ENCODE assay signal across 13 cellular contexts in the genomic region with DNA sequence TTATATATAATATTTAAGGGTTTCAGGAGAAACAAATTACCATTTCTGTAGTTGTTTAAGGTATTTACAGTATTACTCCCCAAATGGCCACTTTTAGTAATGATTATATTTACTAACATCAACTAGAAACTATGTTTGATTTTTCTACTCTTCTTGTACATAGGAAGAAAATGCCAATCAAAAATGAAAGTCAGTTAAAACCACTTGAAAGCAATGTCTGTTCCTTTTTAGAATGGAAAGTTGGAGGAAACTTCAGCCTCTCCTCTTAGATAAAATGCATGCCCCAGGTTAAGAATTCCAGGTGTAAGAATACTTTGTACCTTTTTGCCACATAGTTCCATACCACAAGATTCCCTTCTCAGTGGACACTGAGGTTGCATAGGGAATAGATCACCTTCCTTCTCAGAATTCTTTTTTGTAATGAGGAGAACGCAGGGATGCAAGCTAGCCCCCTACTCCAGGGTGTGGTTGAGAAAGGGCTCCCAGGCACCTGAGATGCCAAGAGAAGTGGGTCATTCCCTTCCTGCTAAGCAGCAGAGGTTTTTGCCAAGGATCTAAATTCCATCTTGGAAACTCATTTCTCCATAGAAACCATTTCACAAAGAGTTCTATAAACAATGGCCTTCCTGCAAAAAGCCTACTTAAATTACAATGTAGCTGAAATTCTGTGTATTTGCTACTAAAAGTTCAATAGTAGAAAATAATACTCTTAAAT. TPM values are rescaled to one million over a fixed set of nuclear protein-coding genes. Genes with fewer than 3 reads are reported as not detected.
DNase-seq lines count a peak whose midpoint lies in the region; ATAC-seq and TF ChIP-seq lines count a peak whose summit lies in the region.
"Had no signal": no experiment of that assay in that cellular context is flagged by ENCODE, and none has a peak within 500 bp of the region (broad histone marks: within the 10 kb centered on the region; RNA-seq: fewer than 3 reads in every experiment).

No MANE protein-coding gene starts in this region.

- peaks cover 10% of the 10 kb centered on the region for H3K23me2 ChIP-seq in H9 (ENCODE audit: insufficient read length, low read depth, low read length, poor library complexity, severe bottlenecking)

- no peak overlapping the region for H3K27ac Mint-ChIP-seq in CD4-positive, alpha-beta T cell
- H3K27ac Mint-ChIP-seq in brain (peak overlapping the region in 3 of 5 experiments; percentile 37 to 79 (median 77)), H9 (no peak overlapping the region; a peak in 1 of 7 replicates)

- intact Hi-C loops in CD4-positive, alpha-beta T cell (cut with DNase I, micrococcal nuclease) = no loop called here

- H2BK5ac ChIP-seq in mesendoderm (ENCODE audit: low read length) = no peak overlapping the region
- H2BK5ac ChIP-seq in H9 (ENCODE audit: insufficient read length, low read length) = no peak overlapping the region

- no peaks in the 10 kb centered on the region for H3K9me3 Mint-ChIP-seq in CD4-positive, alpha-beta T cell
- H3K9me3 Mint-ChIP-seq in brain = peaks cover 0 to 3% (median 0%) of the 10 kb centered on the region in 5 experiments
- H3K9me3 Mint-ChIP-seq in H9 = peaks cover 0 to 3% of the 10 kb centered on the region in 2 experiments; a peak in 1 of 5 replicates
- H3K9me3 Mint-ChIP-seq: activated naive CD4-positive, alpha-beta T cell treated with anti-CD3 and anti-CD28 coated beads, Interleukin-2, amount 50 U/mL, for 24 hours had no signal

- no peak overlapping the region for H2AK5ac ChIP-seq in mesendoderm (ENCODE audit: low read length)
- no peak overlapping the region for H2AK5ac ChIP-seq in H9 (ENCODE audit: insufficient read length, low read length)

- H3K4me3 Mint-ChIP-seq in CD4-positive, alpha-beta T cell = peak overlapping the region; percentile 5
- peak overlapping the region; percentile 33 to 82 (median 51) for H3K4me3 Mint-ChIP-seq in brain
- H3K4me3 Mint-ChIP-seq in H9 = no peak overlapping the region

- H3K36me3 Mint-ChIP-seq in CD4-positive, alpha-beta T cell (ENCODE audit: low read depth) = peaks cover 22% of the 10 kb centered on the region
- no peaks in the 10 kb centered on the region for H3K36me3 Mint-ChIP-seq in brain
- peaks cover 0 to 3% (median 2%) of the 10 kb centered on the region in 3 experiments; a peak in 1 of 7 replicates for H3K36me3 Mint-ChIP-seq in H9 (ENCODE audit: insufficient read depth in 1 of 3, low read depth in 3 of 3)
- H3K36me3 Mint-ChIP-seq: activated naive CD4-positive, alpha-beta T cell treated with anti-CD3 and anti-CD28 coated beads, Interleukin-2, amount 50 U/mL, for 24 hours had no signal

- no peak overlapping the region for H3K4me2 ChIP-seq in mesendoderm (ENCODE audit: low read length)
- no peak overlapping the region for H3K4me2 ChIP-seq in H9 (ENCODE audit: insufficient read depth, insufficient read length, low read length)

- H3K4me1 Mint-ChIP-seq in CD4-positive, alpha-beta T cell (ENCODE audit: low read depth) = peaks cover 38% of the 10 kb centered on the region
- H3K4me1 Mint-ChIP-seq in brain (peaks cover 26% of the 10 kb centered on the region), H9 (peaks cover 12 to 17% of the 10 kb centered on the region in 2 experiments)

- no CpG with 5 or more reads among the region's 1 CpG for WGBS in mesendoderm (ENCODE audit: extremely low coverage, insufficient coverage, low lambda C conversion rate)
- WGBS in suprapubic skin = 47% methylated on average over 1 of the region's 1 CpG
- no CpG with 5 or more reads among the region's 1 CpG for WGBS in H9 (ENCODE audit: extremely low coverage, insufficient read length, low lambda C conversion rate)

- no peak overlapping the region for H3K14ac ChIP-seq in H9 (ENCODE audit: insufficient read depth, low read length)

- H3K9ac ChIP-seq in HUES48 (ENCODE audit: low read depth, low read length) = no peak overlapping the region
- H3K9ac ChIP-seq in mesendoderm (ENCODE audit: low read length) = no peak overlapping the region
- H3K9ac ChIP-seq in H9 (ENCODE audit: extremely low read depth, insufficient read length, low read length) = no peak overlapping the region

- CTCF ChIA-PET in CD4-positive, alpha-beta T cell (lab: Charles Lee) = interaction anchor here (2.1 kb wide), 1 partner anchor 133 kb away, joined by 7 read pairs; no protein-coding TSS in a partner anchor
- CTCF ChIA-PET in GM10248 (lab: Yijun Ruan, JAX) = interaction anchor here (1.5 to 1.9 kb wide), 3 partner anchors 10 to 39 kb away, joined by 3 to 6 read pairs (median 5); no protein-coding TSS in a partner anchor

- no peak for DNase-seq in CD4-positive, alpha-beta T cell
- DNase-seq in mesendoderm = peak; percentile 76
- DNase-seq in suprapubic skin (ENCODE audit: low spot score in 2 of 2) = no peak
- no peak for DNase-seq in GM10248 (ENCODE audit: extremely low spot score)
- DNase-seq in H9 = no peak
- DNase-seq: NCI-H1436, NCI-H524, substantia nigra had no signal

- H3K4ac ChIP-seq in mesendoderm (ENCODE audit: low read depth, low read length) (no peak overlapping the region), H9 (ENCODE audit: low read depth, low read length) (no peak overlapping the region)

- H3K79me1 ChIP-seq in mesendoderm (ENCODE audit: low read length) = no peaks in the 10 kb centered on the region
- no peaks in the 10 kb centered on the region for H3K79me1 ChIP-seq in H9 (ENCODE audit: insufficient read depth, low read depth, low read length, poor library complexity, severe bottlenecking)

- no peak for TF ChIP-seq EP300 in suprapubic skin (IDR thresholded peaks at IDR 0.05)

- H3K27me3 ChIP-seq in CD4-positive, alpha-beta T cell (ENCODE audit: control insufficient read depth, insufficient read depth, low read length) = no peaks in the 10 kb centered on the region
- H3K27me3 ChIP-seq in HUES48 (ENCODE audit: control insufficient read depth, insufficient read depth, low read length) (no peaks in the 10 kb centered on the region), mesendoderm (ENCODE audit: insufficient read depth, low read length, poor library complexity) (no peaks in the 10 kb centered on the region), suprapubic skin (no peaks in the 10 kb centered on the region), H9 (ENCODE audit: insufficient read depth, low read length) (no peaks in the 10 kb centered on the region)

- H2BK15ac ChIP-seq in mesendoderm (replicated peaks; ENCODE audit: low read depth) = no peak overlapping the region
- no peak overlapping the region for H2BK15ac ChIP-seq in H9 (ENCODE audit: low read depth, low read length)

- no peak for TF ChIP-seq CTCF in CD4-positive, alpha-beta T cell (IDR thresholded peaks at IDR 0.05)
- TF ChIP-seq CTCF in brain (conservative IDR thresholded peaks at IDR 0.05) (no peak), suprapubic skin (IDR thresholded peaks at IDR 0.05) (no peak), GM10248 (IDR thresholded peaks at IDR 0.05; ENCODE audit: control extremely low read depth, extremely low read depth, low read depth, missing control alignments) (no peak), H9 (conservative IDR thresholded peaks at IDR 0.05) (no peak)

- POLR2A ChIA-PET in CD4-positive, alpha-beta T cell (lab: Charles Lee) = interaction anchor here (6.2 kb wide), 1 partner anchor 99 kb away, joined by 95 read pairs; a partner anchor contains a TSS
- POLR2A ChIA-PET in GM10248 (lab: Yijun Ruan, JAX) = no interaction called here

- H3K56ac ChIP-seq in mesendoderm (ENCODE audit: low read length) = no peak overlapping the region
- H3K56ac ChIP-seq in H9 (ENCODE audit: insufficient read length, low read depth, low read length) = no peak overlapping the region

- H3K18ac ChIP-seq in mesendoderm (ENCODE audit: low read length) = no peak overlapping the region
- no peak overlapping the region for H3K18ac ChIP-seq in H9 (ENCODE audit: insufficient read length, low read depth, low read length)

- H3K4me1 ChIP-seq in HUES48 (ENCODE audit: control insufficient read depth, insufficient read depth, low read length) (peaks cover 22% of the 10 kb centered on the region), mesendoderm (ENCODE audit: control insufficient read depth, low read depth, low read length) (no peaks in the 10 kb centered on the region), suprapubic skin (peaks cover 23% of the 10 kb centered on the region), H9 (ENCODE audit: insufficient read depth, low read length) (peaks cover 2% of the 10 kb centered on the region; the same call in 1 of the 2 replicates)

- H2AFZ ChIP-seq in H9 (ENCODE audit: low read length) = no peak overlapping the region

- TF ChIP-seq POLR2A in suprapubic skin (IDR thresholded peaks at IDR 0.05) = no peak

- no peaks in the 10 kb centered on the region for H3K9me3 ChIP-seq in CD4-positive, alpha-beta T cell (ENCODE audit: control insufficient read depth, low read length)
- H3K9me3 ChIP-seq in HUES48 (ENCODE audit: control insufficient read depth, insufficient read depth, low read length) = no peaks in the 10 kb centered on the region
- H3K9me3 ChIP-seq in suprapubic skin = no peaks in the 10 kb centered on the region
- H3K9me3 ChIP-seq in H9 (ENCODE audit: control insufficient read depth, low read depth, low read length) = no peaks in the 10 kb centered on the region

- H3K36me3 ChIP-seq in HUES48 (ENCODE audit: control insufficient read depth, insufficient read depth, low read length) (no peaks in the 10 kb centered on the region), mesendoderm (ENCODE audit: control insufficient read depth, insufficient read depth, low read length) (no peaks in the 10 kb centered on the region), suprapubic skin (no peaks in the 10 kb centered on the region)

- H3K23ac ChIP-seq in mesendoderm (ENCODE audit: low read length) = no peak overlapping the region
- no peak overlapping the region for H3K23ac ChIP-seq in H9 (ENCODE audit: insufficient read length, low read depth, low read length)

- no peak overlapping the region for H2BK20ac ChIP-seq in H9 (ENCODE audit: low read depth, low read length, poor library complexity, severe bottlenecking)

- H3K79me2 ChIP-seq in mesendoderm (ENCODE audit: control insufficient read depth, insufficient read depth, low read length) (peaks cover 7% of the 10 kb centered on the region), H9 (ENCODE audit: insufficient read depth, low read length) (no peaks in the 10 kb centered on the region; the same call in 1 of the 2 replicates)

- H4K8ac ChIP-seq in mesendoderm (ENCODE audit: low read depth, low read length) (no peak overlapping the region), H9 (replicated peaks; ENCODE audit: insufficient read length, low read depth, low read length) (no peak overlapping the region)

- H3T11ph ChIP-seq in H9 (ENCODE audit: low read length) = no peak overlapping the region

- no peak overlapping the region for H4K91ac ChIP-seq in H9 (ENCODE audit: insufficient read length, low read depth, low read length)

- H2BK12ac ChIP-seq in H9 (ENCODE audit: insufficient read length, low read depth, low read length) = no peak overlapping the region

- ATAC-seq in CD4-positive, alpha-beta T cell (ENCODE audit: poor library complexity) = no peak
- ATAC-seq in HG03565 (IDR thresholded peaks at IDR 0.05; ENCODE audit: unreplicated experiment) = no peak
- ATAC-seq: sciatic nerve had no signal

- no peak overlapping the region for H4K5ac ChIP-seq in mesendoderm (ENCODE audit: low read length)
- no peak overlapping the region for H4K5ac ChIP-seq in H9 (ENCODE audit: insufficient read length, low read depth, low read length)

- H3K27me3 Mint-ChIP-seq in CD4-positive, alpha-beta T cell = peaks cover 5% of the 10 kb centered on the region
- H3K27me3 Mint-ChIP-seq in brain = peaks cover 11% of the 10 kb centered on the region
- H3K27me3 Mint-ChIP-seq in H9 (ENCODE audit: low read depth) = no peaks in the 10 kb centered on the region
- H3K27me3 Mint-ChIP-seq: activated naive CD4-positive, alpha-beta T cell treated with anti-CD3 and anti-CD28 coated beads, Interleukin-2, amount 50 U/mL, for 24 hours had no signal

- H2BK120ac ChIP-seq in mesendoderm (ENCODE audit: low read depth, low read length) (no peak overlapping the region), H9 (ENCODE audit: low read depth, low read length, poor library complexity, severe bottlenecking) (no peak overlapping the region)

- H3K27ac ChIP-seq in CD4-positive, alpha-beta T cell (ENCODE audit: low read depth, low read length) = no peak overlapping the region
- H3K27ac ChIP-seq in HUES48 (ENCODE audit: low read depth, low read length) (peak overlapping the region; percentile 50), mesendoderm (ENCODE audit: low read depth, low read length) (no peak overlapping the region), suprapubic skin (no peak overlapping the region), H9 (ENCODE audit: insufficient read length, low read depth, low read length) (no peak overlapping the region)

- H3K4me3 ChIP-seq in HUES48 (ENCODE audit: low read depth, low read length) (no peak overlapping the region), mesendoderm (ENCODE audit: low read length) (no peak overlapping the region), suprapubic skin (no peak overlapping the region)

- H4K20me1 ChIP-seq in H9 (ENCODE audit: control insufficient read depth, insufficient read depth, insufficient read length) = no peaks in the 10 kb centered on the region

RNA-seq across cellular contexts. Expression of a gene that starts 3.6 kb away (rescaled TPM):
- 10 to 100 TPM; 69.8 to 70.3 TPM for total RNA-seq in CD4-positive, alpha-beta T cell
- polyA plus RNA-seq in brain (ENCODE audit: insufficient read depth, low read depth, low replicate concordance) = 69.5 TPM
- polyA plus RNA-seq in mesendoderm (2013, experiment 1 of 2) = 42.4 TPM
- 42.0 TPM for polyA plus RNA-seq in mesendoderm (2013, experiment 2 of 2)
- total RNA-seq in suprapubic skin (10 to 100 TPM; 31.3 to 40.0 (median 36.2) TPM), H9 (2021) (71.8 and 74.2 TPM in 2 replicates)

Comparison
In these comparisons a context has a peak if more than half of its experiments do, and no peak if none do; other contexts are left out.
1. H3K27ac Mint-ChIP-seq: peak in brain (3 of 5); none in CD4-positive, alpha-beta T cell (single experiment) and H9 (0 of 3).
2. H3K4me3 Mint-ChIP-seq: peak in CD4-positive, alpha-beta T cell (single experiment) and brain (5 of 5); none in H9 (0 of 2).